In genomic region chr22:43843783-43844530, GRCh38 we compare ENCODE assay signal across 30 cellular contexts. TPM values are rescaled to one million over a fixed set of nuclear protein-coding genes. Genes with fewer than 3 reads are reported as not detected.
"Had no signal": no experiment of that assay in that cellular context is flagged by ENCODE, and none has a peak within 500 bp of the region (broad histone marks: within the 10 kb centered on the region; RNA-seq: fewer than 3 reads in every experiment).

No MANE protein-coding gene starts in this region.

- H3K36me3 ChIP-seq: ascending aorta had no signal

- ATAC-seq: activated CD8-positive, alpha-beta T cell treated with anti-CD3 and anti-CD28 coated beads, Interleukin-2, amount 10 ng/mL, durations not matched to agents 7 days and 5 days; body of pancreas; Panc1; Right ventricle myocardium inferior; WTC11 had no signal

- H3K27ac Mint-ChIP-seq: activated CD8-positive, alpha-beta T cell treated with anti-CD3 and anti-CD28 coated beads, Interleukin-2, amount 10 ng/mL, durations not matched to agents 7 days and 5 days; activated naive CD4-positive, alpha-beta T cell treated with anti-CD3 and anti-CD28 coated beads, Interleukin-2, amount 50 U/mL, for 24 hours; activated T-helper 1 cell treated with anti-CD3 and anti-CD28 coated beads, Interleukin-12 subunit alpha, Interleukin-12 subunit beta, Interleukin-2, Interleukin-4 antibody, amounts not matched to agents 30 ng/mL and 10 ng/mL and 1 ng/mL, durations not matched to agents 14 hours and 24 hours and 36 hours; T-helper 1 cell treated with Interleukin-12 subunit alpha and Interleukin-12 subunit beta and Interleukin-4 antibody, amounts not matched to agents 30 μg/mL and 1 μg/mL, for 36 hours; WTC11 had no signal

- H3K4me1 ChIP-seq: ascending aorta had no signal

- H3K9me3 ChIP-seq: ascending aorta, body of pancreas had no signal

- H3K4me1 Mint-ChIP-seq: activated naive CD4-positive, alpha-beta T cell treated with anti-CD3 and anti-CD28 coated beads, Interleukin-2, amount 50 U/mL, for 24 hours had no signal

- H3K4me3 Mint-ChIP-seq: activated CD8-positive, alpha-beta T cell treated with anti-CD3 and anti-CD28 coated beads, Interleukin-2, amount 10 ng/mL, durations not matched to agents 7 days and 5 days; activated naive CD4-positive, alpha-beta T cell treated with anti-CD3 and anti-CD28 coated beads, Interleukin-2, amount 50 U/mL, for 24 hours; activated T-helper 1 cell treated with anti-CD3 and anti-CD28 coated beads, Interleukin-12 subunit alpha, Interleukin-12 subunit beta, Interleukin-2, Interleukin-4 antibody, amounts not matched to agents 30 ng/mL and 10 ng/mL and 1 ng/mL, durations not matched to agents 14 hours and 24 hours and 36 hours; T-helper 1 cell treated with Interleukin-12 subunit alpha and Interleukin-12 subunit beta and Interleukin-4 antibody, amounts not matched to agents 30 μg/mL and 1 μg/mL, for 36 hours; WTC11 had no signal

- H3K9me3 Mint-ChIP-seq: activated naive CD4-positive, alpha-beta T cell treated with anti-CD3 and anti-CD28 coated beads, Interleukin-2, amount 50 U/mL, for 24 hours; activated T-helper 1 cell treated with anti-CD3 and anti-CD28 coated beads, Interleukin-12 subunit alpha, Interleukin-12 subunit beta, Interleukin-2, Interleukin-4 antibody, amounts not matched to agents 30 ng/mL and 10 ng/mL and 1 ng/mL, durations not matched to agents 14 hours and 24 hours and 36 hours; T-helper 1 cell treated with Interleukin-12 subunit alpha and Interleukin-12 subunit beta and Interleukin-4 antibody, amounts not matched to agents 30 μg/mL and 1 μg/mL, for 36 hours; WTC11 had no signal

- DNase-seq: activated CD4-positive, alpha-beta T cell treated with anti-CD3 and anti-CD28 coated beads for 48 hours; activated CD4-positive, alpha-beta T cell treated with anti-CD3 and anti-CD28 coated beads, Interleukin-2, amount 50 U/mL, for 4 hours; activated CD4-positive, CD25-positive, alpha-beta regulatory T cell treated with anti-CD3 and anti-CD28 coated beads, Interleukin-2, amount 50 U/mL, for 72 hours; activated CD8-positive, alpha-beta memory T cell treated with anti-CD3 and anti-CD28 coated beads, Interleukin-2, amount 50 U/mL, for 48 hours; activated CD8-positive, alpha-beta T cell treated with anti-CD3 and anti-CD28 coated beads, Interleukin-2, amount 10 ng/mL, durations not matched to agents 7 days and 5 days; activated effector memory CD4-positive, alpha-beta T cell treated with Interleukin-2 at 50 U/mL for 16 hours; activated naive CD4-positive, alpha-beta T cell; activated T-cell treated with anti-CD3 and anti-CD28 coated beads, Interleukin-2, amount 50 U/mL, for 1 hour; amniotic stem cell; body of pancreas; central memory CD4-positive, alpha-beta T cell; Kasumi-1; NCI-H146; NCI-H187 treated with DMSO at 0.1 percent for 48 hours; NCI-H2081 treated with DMSO at 0.1 percent for 48 hours; NCI-H2171 treated with DMSO at 0.1 percent for 48 hours; NCI-H226; NCI-H526 treated with DMSO at 0.1 percent for 48 hours; NCI-H82; OCI-M1; RPMI8226 had no signal

- FAIRE-seq: bronchial epithelial cell had no signal

- H3K27ac ChIP-seq: ascending aorta, body of pancreas had no signal

- H3K27me3 ChIP-seq: ascending aorta, body of pancreas had no signal

- H3K27me3 Mint-ChIP-seq: activated naive CD4-positive, alpha-beta T cell treated with anti-CD3 and anti-CD28 coated beads, Interleukin-2, amount 50 U/mL, for 24 hours had no signal

- H3K4me3 ChIP-seq: ascending aorta, body of pancreas had no signal

- H3K36me3 Mint-ChIP-seq: activated naive CD4-positive, alpha-beta T cell treated with anti-CD3 and anti-CD28 coated beads, Interleukin-2, amount 50 U/mL, for 24 hours had no signal

RNA-seq across cellular contexts. Expression of gene SULT4A1, which starts 18.4 kb away (rescaled TPM):
- total RNA-seq: activated CD8-positive, alpha-beta T cell treated with anti-CD3 and anti-CD28 coated beads, Interleukin-2, amount 10 ng/mL, durations not matched to agents 7 days and 5 days; activated T-helper 1 cell treated with anti-CD3 and anti-CD28 coated beads, Interleukin-12 subunit alpha, Interleukin-12 subunit beta, Interleukin-2, Interleukin-4 antibody, amounts not matched to agents 30 ng/mL and 10 ng/mL and 1 ng/mL, durations not matched to agents 14 hours and 24 hours and 36 hours; ascending aorta; NCI-H460 had no signal

RNA-seq across cellular contexts. Expression of gene EFCAB6, which starts 31.9 kb away (rescaled TPM):
- total RNA-seq: activated T-helper 1 cell treated with anti-CD3 and anti-CD28 coated beads, Interleukin-12 subunit alpha, Interleukin-12 subunit beta, Interleukin-2, Interleukin-4 antibody, amounts not matched to agents 30 ng/mL and 10 ng/mL and 1 ng/mL, durations not matched to agents 14 hours and 24 hours and 36 hours had no signal

RNA-seq across cellular contexts. Expression of gene PNPLA5, which starts 47.9 kb away (rescaled TPM):
- total RNA-seq: activated CD8-positive, alpha-beta T cell treated with anti-CD3 and anti-CD28 coated beads, Interleukin-2, amount 10 ng/mL, durations not matched to agents 7 days and 5 days; activated T-helper 1 cell treated with anti-CD3 and anti-CD28 coated beads, Interleukin-12 subunit alpha, Interleukin-12 subunit beta, Interleukin-2, Interleukin-4 antibody, amounts not matched to agents 30 ng/mL and 10 ng/mL and 1 ng/mL, durations not matched to agents 14 hours and 24 hours and 36 hours; ascending aorta; body of pancreas; bronchial epithelial cell; NCI-H460; Right ventricle myocardium inferior had no signal
